Comparison of ENCODE assay signal across 20 cellular contexts in the genomic region with DNA sequence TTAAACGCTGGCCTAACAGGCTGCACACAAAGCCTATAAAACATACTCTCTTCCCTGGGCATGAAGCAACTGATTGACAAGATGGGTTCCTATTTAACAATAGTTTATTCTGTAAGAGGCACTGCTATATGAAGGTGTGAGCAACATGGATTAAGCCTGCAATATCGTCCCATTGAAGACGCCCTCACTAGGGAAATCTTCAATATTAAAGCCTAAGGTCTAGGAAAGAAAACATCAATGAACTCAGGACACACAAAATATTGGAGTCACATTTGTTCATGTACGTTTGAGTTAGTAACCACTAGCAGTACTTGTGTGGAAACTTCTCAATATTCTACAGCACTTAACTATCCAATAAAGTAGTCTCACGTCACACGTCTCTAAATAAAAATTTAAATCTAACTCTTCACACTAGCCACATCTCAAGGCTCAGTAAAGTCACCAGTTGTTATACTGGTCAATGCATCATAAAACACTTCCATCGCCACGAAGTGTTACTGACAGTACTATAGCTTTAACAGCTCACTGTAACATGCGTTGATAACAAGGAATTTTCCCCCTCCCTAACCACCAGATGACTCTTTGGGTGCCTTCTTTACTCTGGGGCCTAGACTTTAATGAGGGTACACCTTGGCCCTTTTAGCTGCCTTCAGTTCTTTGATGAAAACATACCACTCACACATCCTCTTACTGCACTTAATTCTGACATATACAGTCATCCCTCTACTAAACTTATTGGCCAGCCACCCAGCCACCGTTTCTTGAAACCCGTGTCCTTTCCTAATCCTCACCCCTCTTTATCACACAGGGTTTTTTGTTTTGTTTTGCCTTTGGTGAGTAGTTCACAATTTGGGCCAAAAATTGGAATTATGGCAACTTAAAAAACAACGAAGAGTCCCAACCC. TPM values are rescaled to one million over a fixed set of nuclear protein-coding genes. Genes with fewer than 3 reads are reported as not detected.
A peak's percentile ranks its signal among the peaks of the same experiment; 100 is the strongest.
DNase-seq lines count a peak whose midpoint lies in the region; ATAC-seq and TF ChIP-seq lines count a peak whose summit lies in the region.
"Had no signal": no experiment of that assay in that cellular context is flagged by ENCODE, and none has a peak within 500 bp of the region (broad histone marks: within the 10 kb centered on the region; RNA-seq: fewer than 3 reads in every experiment).

No MANE protein-coding gene starts in this region.

- H3K36me3 ChIP-seq in HUES48 (ENCODE audit: control insufficient read depth, insufficient read depth, low read length): peaks cover 52% of the 10 kb centered on the region

- H3K36me3 Mint-ChIP-seq in activated CD8-positive, alpha-beta T cell treated with anti-CD3 and anti-CD28 coated beads for 36 hours (ENCODE audit: low read depth): peaks cover 68% of the 10 kb centered on the region
- peaks cover 77% of the 10 kb centered on the region for H3K36me3 Mint-ChIP-seq in activated CD8-positive, alpha-beta T cell treated with anti-CD3 and anti-CD28 coated beads, Interleukin-2, amount 10 ng/mL, durations not matched to agents 7 days and 5 days (ENCODE audit: low read depth)
- peaks cover 63% of the 10 kb centered on the region for H3K36me3 Mint-ChIP-seq in endothelial cell (ENCODE audit: low read depth, unreplicated experiment)
- peaks cover 62% of the 10 kb centered on the region for H3K36me3 Mint-ChIP-seq in stimulated activated memory B cell treated with anti-CD40 and anti-IgM and Interleukin-4, amounts not matched to agents 10 μg/mL and 1 μg/mL and 100 μg/mL, for 72 hours

- intact Hi-C loops in activated CD8-positive, alpha-beta T cell treated with anti-CD3 and anti-CD28 coated beads for 36 hours (cut with micrococcal nuclease): no loop called here

- H3K27ac Mint-ChIP-seq in activated CD8-positive, alpha-beta T cell treated with anti-CD3 and anti-CD28 coated beads for 36 hours: peak overlapping the region; percentile 47
- H3K27ac Mint-ChIP-seq in activated CD8-positive, alpha-beta T cell treated with anti-CD3 and anti-CD28 coated beads, Interleukin-2, amount 10 ng/mL, durations not matched to agents 7 days and 5 days: no peak overlapping the region
- H3K27ac Mint-ChIP-seq in endothelial cell (ENCODE audit: unreplicated experiment): peak overlapping the region; percentile 64
- H3K27ac Mint-ChIP-seq in stimulated activated memory B cell treated with anti-CD40 and anti-IgM and Interleukin-4, amounts not matched to agents 10 μg/mL and 1 μg/mL and 100 μg/mL, for 72 hours: peak overlapping the region; percentile 86

- POLR2A ChIA-PET in activated CD8-positive, alpha-beta T cell treated with anti-CD3 and anti-CD28 coated beads for 36 hours (lab: Charles Lee): interaction anchor here (0.8 to 1.7 kb wide), 7 partner anchors 8 to 136 kb away, joined by 3 to 5 read pairs (median 3); a partner anchor contains a TSS
- POLR2A ChIA-PET in activated CD8-positive, alpha-beta T cell treated with anti-CD3 and anti-CD28 coated beads, Interleukin-2, amount 10 ng/mL, durations not matched to agents 7 days and 5 days (lab: Charles Lee): interaction anchor here (1.1 kb wide), 1 partner anchor 9 kb away, joined by 3 read pairs; no protein-coding TSS in a partner anchor

- no peak overlapping the region for H3K4me3 ChIP-seq in HUES48 (ENCODE audit: low read depth, low read length)
- H3K4me3 ChIP-seq: upper lobe of right lung had no signal

- H3K27me3 ChIP-seq in HUES48 (ENCODE audit: control insufficient read depth, insufficient read depth, low read length): no peaks in the 10 kb centered on the region
- H3K27me3 ChIP-seq: upper lobe of right lung had no signal

- H3K9me3 Mint-ChIP-seq in activated CD8-positive, alpha-beta T cell treated with anti-CD3 and anti-CD28 coated beads for 36 hours: no peaks in the 10 kb centered on the region
- no peaks in the 10 kb centered on the region for H3K9me3 Mint-ChIP-seq in activated CD8-positive, alpha-beta T cell treated with anti-CD3 and anti-CD28 coated beads, Interleukin-2, amount 10 ng/mL, durations not matched to agents 7 days and 5 days (ENCODE audit: insufficient read depth)
- no peaks in the 10 kb centered on the region for H3K9me3 Mint-ChIP-seq in endothelial cell (ENCODE audit: unreplicated experiment)
- H3K9me3 Mint-ChIP-seq in stimulated activated memory B cell treated with anti-CD40 and anti-IgM and Interleukin-4, amounts not matched to agents 10 μg/mL and 1 μg/mL and 100 μg/mL, for 72 hours: no peaks in the 10 kb centered on the region

- CTCF ChIA-PET in activated CD8-positive, alpha-beta T cell treated with anti-CD3 and anti-CD28 coated beads for 36 hours (lab: Charles Lee): no interaction called here
- CTCF ChIA-PET in activated CD8-positive, alpha-beta T cell treated with anti-CD3 and anti-CD28 coated beads, Interleukin-2, amount 10 ng/mL, durations not matched to agents 7 days and 5 days (lab: Charles Lee): interaction anchor here (1.0 kb wide), 1 partner anchor 102 kb away, joined by 3 read pairs; no protein-coding TSS in a partner anchor

- no peaks in the 10 kb centered on the region for H3K27me3 Mint-ChIP-seq in activated CD8-positive, alpha-beta T cell treated with anti-CD3 and anti-CD28 coated beads for 36 hours
- H3K27me3 Mint-ChIP-seq in activated CD8-positive, alpha-beta T cell treated with anti-CD3 and anti-CD28 coated beads, Interleukin-2, amount 10 ng/mL, durations not matched to agents 7 days and 5 days (ENCODE audit: low read depth): no peaks in the 10 kb centered on the region
- peaks cover 9% of the 10 kb centered on the region for H3K27me3 Mint-ChIP-seq in endothelial cell (ENCODE audit: unreplicated experiment)
- no peaks in the 10 kb centered on the region for H3K27me3 Mint-ChIP-seq in stimulated activated memory B cell treated with anti-CD40 and anti-IgM and Interleukin-4, amounts not matched to agents 10 μg/mL and 1 μg/mL and 100 μg/mL, for 72 hours

- no peak for TF ChIP-seq CTCF in activated CD8-positive, alpha-beta T cell treated with anti-CD3 and anti-CD28 coated beads for 36 hours (IDR thresholded peaks at IDR 0.05)
- TF ChIP-seq CTCF in endothelial cell (IDR thresholded peaks at IDR 0.05; ENCODE audit: unreplicated experiment): no peak

- H3K9me3 ChIP-seq in HUES48 (ENCODE audit: control insufficient read depth, insufficient read depth, low read length): no peaks in the 10 kb centered on the region
- H3K9me3 ChIP-seq: upper lobe of right lung had no signal

- ATAC-seq in activated CD8-positive, alpha-beta T cell treated with anti-CD3 and anti-CD28 coated beads for 36 hours: no peak
- no peak for ATAC-seq in activated CD8-positive, alpha-beta T cell treated with anti-CD3 and anti-CD28 coated beads, Interleukin-2, amount 10 ng/mL, durations not matched to agents 7 days and 5 days
- ATAC-seq in stimulated activated memory B cell treated with anti-CD40 and anti-IgM and Interleukin-4, amounts not matched to agents 10 μg/mL and 1 μg/mL and 100 μg/mL, for 72 hours: peak; percentile 11
- ATAC-seq: left cardiac atrium, Right ventricle myocardium inferior, upper lobe of right lung had no signal

- DNase-seq in activated CD8-positive, alpha-beta T cell treated with anti-CD3 and anti-CD28 coated beads for 36 hours: no peak
- DNase-seq in activated CD8-positive, alpha-beta T cell treated with anti-CD3 and anti-CD28 coated beads, Interleukin-2, amount 10 ng/mL, durations not matched to agents 7 days and 5 days: no peak
- DNase-seq in endothelial cell (ENCODE audit: low spot score): no peak
- DNase-seq in GOT3 (lab: John Stamatoyannopoulos, UW): no peak
- no peak for DNase-seq in DMS79 (lab: John Stamatoyannopoulos, UW)
- no peak for DNase-seq in MV-4-11 (lab: John Stamatoyannopoulos, UW)
- DNase-seq: activated CD4-positive, CD25-positive, alpha-beta regulatory T cell; activated CD8-positive, alpha-beta memory T cell treated with anti-CD3 and anti-CD28 coated beads, Interleukin-2, amount 50 U/mL, for 48 hours; caudate nucleus; left cardiac atrium; NCI-H1694; NCI-H446 treated with DMSO at 0.1 percent for 48 hours; upper lobe of right lung had no signal

- peak overlapping the region; percentile 17 for H3K27ac ChIP-seq in HUES48 (ENCODE audit: low read depth, low read length)
- H3K27ac ChIP-seq: upper lobe of right lung had no signal

- no peak overlapping the region for H3K4me3 Mint-ChIP-seq in activated CD8-positive, alpha-beta T cell treated with anti-CD3 and anti-CD28 coated beads for 36 hours
- no peak overlapping the region for H3K4me3 Mint-ChIP-seq in activated CD8-positive, alpha-beta T cell treated with anti-CD3 and anti-CD28 coated beads, Interleukin-2, amount 10 ng/mL, durations not matched to agents 7 days and 5 days
- no peak overlapping the region for H3K4me3 Mint-ChIP-seq in endothelial cell (ENCODE audit: unreplicated experiment)
- no peak overlapping the region for H3K4me3 Mint-ChIP-seq in stimulated activated memory B cell treated with anti-CD40 and anti-IgM and Interleukin-4, amounts not matched to agents 10 μg/mL and 1 μg/mL and 100 μg/mL, for 72 hours

- peaks cover 31% of the 10 kb centered on the region for H3K4me1 ChIP-seq in HUES48 (ENCODE audit: control insufficient read depth, insufficient read depth, low read length)

- H3K4me1 Mint-ChIP-seq in activated CD8-positive, alpha-beta T cell treated with anti-CD3 and anti-CD28 coated beads for 36 hours (ENCODE audit: low read depth): peaks cover 31% of the 10 kb centered on the region
- no peaks in the 10 kb centered on the region for H3K4me1 Mint-ChIP-seq in activated CD8-positive, alpha-beta T cell treated with anti-CD3 and anti-CD28 coated beads, Interleukin-2, amount 10 ng/mL, durations not matched to agents 7 days and 5 days (ENCODE audit: low read depth)
- H3K4me1 Mint-ChIP-seq in endothelial cell (ENCODE audit: unreplicated experiment): peaks cover 45% of the 10 kb centered on the region
- H3K4me1 Mint-ChIP-seq in stimulated activated memory B cell treated with anti-CD40 and anti-IgM and Interleukin-4, amounts not matched to agents 10 μg/mL and 1 μg/mL and 100 μg/mL, for 72 hours: peaks cover 61% of the 10 kb centered on the region

- H3K9ac ChIP-seq in HUES48 (ENCODE audit: low read depth, low read length): no peak overlapping the region

RNA-seq across cellular contexts. Expression of a gene that starts 50.1 kb away (rescaled TPM):
- under 1 TPM in 1 of 2 experiments, not detected in 1; 0.07 TPM for total RNA-seq in activated CD8-positive, alpha-beta T cell treated with anti-CD3 and anti-CD28 coated beads for 36 hours
- total RNA-seq in activated CD8-positive, alpha-beta T cell treated with anti-CD3 and anti-CD28 coated beads, Interleukin-2, amount 10 ng/mL, durations not matched to agents 7 days and 5 days: not detected
- not detected for total RNA-seq in endothelial cell (ENCODE audit: unreplicated experiment)
- total RNA-seq: left cardiac atrium; mononuclear cell; osteocyte; Right ventricle myocardium inferior; skeletal muscle tissue; T-helper 1 cell treated with Interleukin-12 subunit alpha and Interleukin-12 subunit beta and Interleukin-4 antibody, amounts not matched to agents 30 ng/mL and 1 ng/mL, for 36 hours; upper lobe of right lung had no signal
